In the genomic region with DNA sequence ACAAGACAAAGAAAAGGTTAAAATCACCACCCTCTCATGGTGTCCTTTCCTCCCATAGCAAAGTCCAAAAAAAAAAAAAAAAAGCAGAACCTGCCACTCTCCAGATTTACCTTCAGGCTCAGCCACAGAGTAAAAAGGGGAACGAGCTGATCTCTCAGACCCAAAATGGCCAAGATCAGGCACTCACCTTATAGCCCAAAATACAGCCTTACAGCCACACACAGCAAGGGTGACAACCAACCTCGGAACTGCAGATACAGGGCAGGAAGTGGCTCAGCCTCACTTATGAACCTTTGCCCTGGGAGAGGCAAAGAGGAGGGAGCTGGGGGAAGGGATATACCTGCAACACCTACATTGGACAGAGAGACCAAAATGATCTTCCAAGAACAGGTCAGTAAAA, we compare ENCODE assay signal across 1 cellular context.
A peak's percentile ranks its signal among the peaks of the same experiment; 100 is the strongest.
TF ChIP-seq lines count a peak whose summit lies in the region.

No MANE protein-coding gene starts in this region.

TF ChIP-seq in HepG2, 621 proteins besides CTCF, POLR2A, EP300 and RAD21 (continued from another document):
- TF ChIP-seq, protein P1, sequence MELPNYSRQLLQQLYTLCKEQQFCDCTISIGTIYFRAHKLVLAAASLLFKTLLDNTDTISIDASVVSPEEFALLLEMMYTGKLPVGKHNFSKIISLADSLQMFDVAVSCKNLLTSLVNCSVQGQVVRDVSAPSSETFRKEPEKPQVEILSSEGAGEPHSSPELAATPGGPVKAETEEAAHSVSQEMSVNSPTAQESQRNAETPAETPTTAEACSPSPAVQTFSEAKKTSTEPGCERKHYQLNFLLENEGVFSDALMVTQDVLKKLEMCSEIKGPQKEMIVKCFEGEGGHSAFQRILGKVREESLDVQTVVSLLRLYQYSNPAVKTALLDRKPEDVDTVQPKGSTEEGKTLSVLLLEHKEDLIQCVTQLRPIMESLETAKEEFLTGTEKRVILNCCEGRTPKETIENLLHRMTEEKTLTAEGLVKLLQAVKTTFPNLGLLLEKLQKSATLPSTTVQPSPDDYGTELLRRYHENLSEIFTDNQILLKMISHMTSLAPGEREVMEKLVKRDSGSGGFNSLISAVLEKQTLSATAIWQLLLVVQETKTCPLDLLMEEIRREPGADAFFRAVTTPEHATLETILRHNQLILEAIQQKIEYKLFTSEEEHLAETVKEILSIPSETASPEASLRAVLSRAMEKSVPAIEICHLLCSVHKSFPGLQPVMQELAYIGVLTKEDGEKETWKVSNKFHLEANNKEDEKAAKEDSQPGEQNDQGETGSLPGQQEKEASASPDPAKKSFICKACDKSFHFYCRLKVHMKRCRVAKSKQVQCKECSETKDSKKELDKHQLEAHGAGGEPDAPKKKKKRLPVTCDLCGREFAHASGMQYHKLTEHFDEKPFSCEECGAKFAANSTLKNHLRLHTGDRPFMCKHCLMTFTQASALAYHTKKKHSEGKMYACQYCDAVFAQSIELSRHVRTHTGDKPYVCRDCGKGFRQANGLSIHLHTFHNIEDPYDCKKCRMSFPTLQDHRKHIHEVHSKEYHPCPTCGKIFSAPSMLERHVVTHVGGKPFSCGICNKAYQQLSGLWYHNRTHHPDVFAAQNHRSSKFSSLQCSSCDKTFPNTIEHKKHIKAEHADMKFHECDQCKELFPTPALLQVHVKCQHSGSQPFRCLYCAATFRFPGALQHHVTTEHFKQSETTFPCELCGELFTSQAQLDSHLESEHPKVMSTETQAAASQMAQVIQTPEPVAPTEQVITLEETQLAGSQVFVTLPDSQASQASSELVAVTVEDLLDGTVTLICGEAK (IDR thresholded peaks at IDR 0.05), result no peak
- TF ChIP-seq, protein P1 (CRISPR knock-in tag; IDR thresholded peaks at IDR 0.05), result no peak
- TF ChIP-seq GABPB1 (CRISPR knock-in tag; IDR thresholded peaks at IDR 0.05) (peak; percentile 23; the same call in 1 of the 2 replicates), NFE2L1 (CRISPR knock-in tag; IDR thresholded peaks at IDR 0.05; ENCODE audit: borderline replicate concordance) (no peak), ZHX1 (CRISPR knock-in tag; IDR thresholded peaks at IDR 0.05; ENCODE audit: low read depth) (no peak), GABPA (IDR thresholded peaks at IDR 0.05; ENCODE audit: low read depth, low read length) (no peak), GABPA (CRISPR knock-in tag; IDR thresholded peaks at IDR 0.05; ENCODE audit: low read depth) (peak; percentile 57), ZNF839 (CRISPR knock-in tag; IDR thresholded peaks at IDR 0.05; ENCODE audit: borderline replicate concordance) (no peak)
